In genomic region chr4:6327220-6327917, GRCh38 we compare ENCODE assay signal across 1 cellular context.
TF ChIP-seq lines count a peak whose summit lies in the region.

No MANE protein-coding gene starts in this region.

TF ChIP-seq in HepG2, 621 proteins besides CTCF, POLR2A, EP300 and RAD21 (continued from another document):
- TF ChIP-seq ZNF770 (CRISPR knock-in tag; IDR thresholded peaks at IDR 0.05) (no peak), ZNF503 (CRISPR knock-in tag; IDR thresholded peaks at IDR 0.05) (no peak), ZNF563 (CRISPR knock-in tag; IDR thresholded peaks at IDR 0.05) (no peak), MXI1 (IDR thresholded peaks at IDR 0.05; ENCODE audit: borderline replicate concordance, low read depth, low read length) (no peak), ZFYVE20 (CRISPR knock-in tag; IDR thresholded peaks at IDR 0.05; ENCODE audit: borderline replicate concordance, low read depth) (no peak), TGIF2 (CRISPR knock-in tag; IDR thresholded peaks at IDR 0.05) (no peak), ZNF816 (CRISPR knock-in tag; IDR thresholded peaks at IDR 0.05; ENCODE audit: borderline replicate concordance) (no peak), KMT2A (CRISPR knock-in tag; IDR thresholded peaks at IDR 0.05) (no peak)
